In the genomic region with DNA sequence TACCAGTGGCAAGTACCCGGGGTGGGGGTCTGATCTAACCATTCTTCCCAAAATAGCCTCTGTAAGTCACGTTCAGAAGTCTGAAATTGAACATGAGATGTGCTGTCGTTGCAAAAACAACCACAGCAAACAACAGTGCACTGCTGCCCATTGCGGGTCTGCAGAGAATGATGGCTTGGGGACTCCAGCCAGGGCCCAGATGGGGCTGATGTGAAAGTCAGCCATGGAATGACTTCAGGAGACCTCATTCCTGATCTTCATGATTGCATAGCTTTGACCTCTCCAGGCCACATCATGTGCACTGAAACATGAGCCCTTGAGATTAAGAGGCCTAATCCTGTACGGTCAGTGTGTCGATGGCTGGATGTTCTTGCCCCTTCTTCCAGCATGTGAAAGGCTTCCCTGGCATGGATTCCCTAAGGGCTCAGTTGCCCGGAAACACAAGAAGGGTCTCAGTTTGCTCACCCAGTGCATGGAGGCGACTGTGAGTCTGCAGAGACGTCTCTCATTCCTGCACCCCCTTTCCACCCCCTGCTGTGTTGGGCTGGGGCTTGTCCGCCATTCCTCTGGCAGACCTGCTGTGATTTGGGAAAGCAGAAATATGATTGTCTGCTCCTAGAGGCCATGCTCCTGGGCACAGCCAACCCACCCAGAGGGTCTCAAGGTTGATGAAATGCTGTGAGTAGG, we compare ENCODE assay signal across 19 cellular contexts.
DNase-seq lines count a peak whose midpoint lies in the region; ATAC-seq and TF ChIP-seq lines count a peak whose summit lies in the region.
"Had no signal": no experiment of that assay in that cellular context is flagged by ENCODE, and none has a peak within 500 bp of the region (broad histone marks: within the 10 kb centered on the region; RNA-seq: fewer than 3 reads in every experiment).

No MANE protein-coding gene starts in this region.

- no peak overlapping the region for H3K27ac Mint-ChIP-seq in activated T-helper 1 cell treated with anti-CD3 and anti-CD28 coated beads, Interleukin-12 subunit alpha, Interleukin-12 subunit beta, Interleukin-2, Interleukin-4 antibody, amounts not matched to agents 30 ng/mL and 10 ng/mL and 1 ng/mL, durations not matched to agents 14 hours and 24 hours and 36 hours

- ATAC-seq in GM21360 (IDR thresholded peaks at IDR 0.05; ENCODE audit: unreplicated experiment), result no peak
- ATAC-seq: PC-3 had no signal

- DNase-seq in LHCN-M2 (ENCODE audit: low read depth) (peak; percentile 23), foreskin fibroblast (peak; percentile 27 to 34), posterior vena cava (ENCODE audit: low spot score) (peak; percentile 56), spleen (peak; percentile 37), AG08395 (ENCODE audit: low spot score) (no peak)
- no peak for DNase-seq in stimulated activated CD4-positive, alpha-beta T cell treated with anti-CD3 and anti-CD28 coated beads, Interleukin-4, amount 100 ng/mL, for 1 hour
- no peak for DNase-seq in activated T-helper 1 cell treated with anti-CD3 and anti-CD28 coated beads, Interleukin-12 subunit alpha, Interleukin-12 subunit beta, Interleukin-2, Interleukin-4 antibody, amounts not matched to agents 30 ng/mL and 10 ng/mL and 1 ng/mL, durations not matched to agents 14 hours and 24 hours and 36 hours (ENCODE audit: low spot score)
- DNase-seq: DMS79 treated with DMSO at 0.1 percent for 48 hours, H7, NCI-H1436, NCI-H1930, NCI-H345, NCI-H524 treated with DMSO at 0.1 percent for 48 hours, PC-3, RPMI8226, SHP77 treated with DMSO at 0.1 percent for 48 hours had no signal

- H3K36me3 Mint-ChIP-seq in activated T-helper 1 cell treated with anti-CD3 and anti-CD28 coated beads, Interleukin-12 subunit alpha, Interleukin-12 subunit beta, Interleukin-2, Interleukin-4 antibody, amounts not matched to agents 30 ng/mL and 10 ng/mL and 1 ng/mL, durations not matched to agents 14 hours and 24 hours and 36 hours (ENCODE audit: low read depth), result no peaks in the 10 kb centered on the region

- H3K4me3 ChIP-seq in foreskin fibroblast (ENCODE audit: low read depth in 1 of 2, low read length in 2 of 2) (no peak overlapping the region), spleen (no peak overlapping the region)

- no peak overlapping the region for H3K4me3 Mint-ChIP-seq in activated T-helper 1 cell treated with anti-CD3 and anti-CD28 coated beads, Interleukin-12 subunit alpha, Interleukin-12 subunit beta, Interleukin-2, Interleukin-4 antibody, amounts not matched to agents 30 ng/mL and 10 ng/mL and 1 ng/mL, durations not matched to agents 14 hours and 24 hours and 36 hours

- no peaks in the 10 kb centered on the region for H3K9me3 ChIP-seq in spleen

- H3K27me3 ChIP-seq in spleen (replicated peaks in 1 of 7), result no peaks in the 10 kb centered on the region

- H3K27me3 Mint-ChIP-seq in activated T-helper 1 cell treated with anti-CD3 and anti-CD28 coated beads, Interleukin-12 subunit alpha, Interleukin-12 subunit beta, Interleukin-2, Interleukin-4 antibody, amounts not matched to agents 30 ng/mL and 10 ng/mL and 1 ng/mL, durations not matched to agents 14 hours and 24 hours and 36 hours (ENCODE audit: insufficient read depth), result peaks cover 6% of the 10 kb centered on the region

- TF ChIP-seq CTCF in foreskin fibroblast (IDR thresholded peaks at IDR 0.05; ENCODE audit: low read depth, low read length), result no peak
- TF ChIP-seq CTCF in spleen (IDR thresholded peaks at IDR 0.05 in 8 of 11, conservative IDR thresholded peaks at IDR 0.05 in 3 of 11), result no peak

- intact Hi-C loops in posterior vena cava (cut with DNase I) (no loop called here), spleen (cut with DNase I; ENCODE audit: low total_unique reads) (no loop called here)
- intact Hi-C loops in activated T-helper 1 cell treated with anti-CD3 and anti-CD28 coated beads, Interleukin-12 subunit alpha, Interleukin-12 subunit beta, Interleukin-2, Interleukin-4 antibody, amounts not matched to agents 30 ng/mL and 10 ng/mL and 1 ng/mL, durations not matched to agents 14 hours and 24 hours and 36 hours (cut with micrococcal nuclease), result no loop called here

- H3K36me3 ChIP-seq in spleen, result no peaks in the 10 kb centered on the region

- peaks cover 0 to 5% (median 0%) of the 10 kb centered on the region in 6 donors for H3K4me1 ChIP-seq in spleen

- WGBS in spleen, 5 donors, result 77 to 94% (median 89%) methylated on average over 9 to 10 of the region's 10 CpGs

- no peak overlapping the region for H3K27ac ChIP-seq in spleen
- H3K27ac ChIP-seq: C4-2B, KMS-11 had no signal

- no peak for TF ChIP-seq POLR2A in spleen (IDR thresholded peaks at IDR 0.05)

- no peaks in the 10 kb centered on the region for H3K9me3 Mint-ChIP-seq in activated T-helper 1 cell treated with anti-CD3 and anti-CD28 coated beads, Interleukin-12 subunit alpha, Interleukin-12 subunit beta, Interleukin-2, Interleukin-4 antibody, amounts not matched to agents 30 ng/mL and 10 ng/mL and 1 ng/mL, durations not matched to agents 14 hours and 24 hours and 36 hours

- H3K4me1 Mint-ChIP-seq in activated T-helper 1 cell treated with anti-CD3 and anti-CD28 coated beads, Interleukin-12 subunit alpha, Interleukin-12 subunit beta, Interleukin-2, Interleukin-4 antibody, amounts not matched to agents 30 ng/mL and 10 ng/mL and 1 ng/mL, durations not matched to agents 14 hours and 24 hours and 36 hours (ENCODE audit: low read depth), result no peaks in the 10 kb centered on the region

Comparison
In these comparisons a context has a peak if more than half of its experiments do, and no peak if none do; other contexts are left out.
1. DNase-seq: peak in LHCN-M2 (single experiment), foreskin fibroblast (2 of 2), posterior vena cava (single experiment) and spleen (single experiment); none in stimulated activated CD4-positive, alpha-beta T cell treated with anti-CD3 and anti-CD28 coated beads, Interleukin-4, amount 100 ng/mL, for 1 hour (single experiment), activated T-helper 1 cell treated with anti-CD3 and anti-CD28 coated beads, Interleukin-12 subunit alpha, Interleukin-12 subunit beta, Interleukin-2, Interleukin-4 antibody, amounts not matched to agents 30 ng/mL and 10 ng/mL and 1 ng/mL, durations not matched to agents 14 hours and 24 hours and 36 hours (single experiment) and AG08395 (single experiment).